Comparison of ENCODE assay signal across 22 cellular contexts in the genomic region with DNA sequence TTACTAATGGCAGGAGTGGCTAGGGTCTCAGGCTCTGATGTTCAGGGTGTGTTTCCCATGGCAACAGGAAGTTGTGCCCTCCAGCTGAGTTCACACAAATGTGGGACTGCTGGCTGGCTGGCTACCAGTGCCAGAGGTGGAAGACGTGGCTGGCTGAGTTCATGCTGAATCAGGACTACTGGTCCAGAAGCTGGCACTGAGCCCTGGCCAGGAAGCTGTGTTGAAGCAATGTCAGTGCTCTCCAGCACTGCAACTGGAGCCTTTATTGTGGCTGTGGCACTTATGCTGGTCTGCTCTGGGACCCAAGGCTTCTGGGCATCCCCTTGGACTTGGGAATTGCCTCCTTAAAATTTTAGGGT. TPM values are rescaled to one million over a fixed set of nuclear protein-coding genes. Genes with fewer than 3 reads are reported as not detected.
DNase-seq lines count a peak whose midpoint lies in the region; ATAC-seq and TF ChIP-seq lines count a peak whose summit lies in the region.
"Had no signal": no experiment of that assay in that cellular context is flagged by ENCODE, and none has a peak within 500 bp of the region (broad histone marks: within the 10 kb centered on the region; RNA-seq: fewer than 3 reads in every experiment).

No MANE protein-coding gene starts in this region.

- no peak overlapping the region for H3K4me3 Mint-ChIP-seq in activated CD4-positive, alpha-beta memory T cell treated with anti-CD3 and anti-CD28 coated beads for 36 hours
- H3K4me3 Mint-ChIP-seq: activated CD4-positive, alpha-beta T cell treated with anti-CD3 and anti-CD28 coated beads, Interleukin-2, amount 10 ng/mL, durations not matched to agents 7 days and 5 days; activated CD8-positive, alpha-beta memory T cell treated with anti-CD3 and anti-CD28 coated beads, Interleukin-2, amount 10 ng/mL, durations not matched to agents 7 days and 5 days; activated naive CD4-positive, alpha-beta T cell treated with anti-CD3 and anti-CD28 coated beads, Interleukin-2, amount 10 ng/mL, durations not matched to agents 7 days and 5 days; endodermal cell had no signal

- in situ Hi-C loops in brain microvascular endothelial cell (cut with HindIII; ENCODE audit: low pct_ligation_motif_present, low sequenced_read_pairs): no loop called here

- H3K9me3 ChIP-seq in MG63 (no peaks in the 10 kb centered on the region), spleen (peaks cover 0 to 23% (median 2%) of the 10 kb centered on the region in 8 donors)

- ATAC-seq in GM18511 (IDR thresholded peaks at IDR 0.05; ENCODE audit: unreplicated experiment) (peak; percentile 13), left cardiac atrium (peak in 1 of 2 donors; percentile 50)
- ATAC-seq: activated CD8-positive, alpha-beta memory T cell treated with anti-CD3 and anti-CD28 coated beads, Interleukin-2, amount 10 ng/mL, durations not matched to agents 7 days and 5 days; K562 had no signal

- H3K4me3 ChIP-seq in MG63: no peak overlapping the region
- H3K4me3 ChIP-seq in spleen: no peak overlapping the region
- H3K4me3 ChIP-seq in brain microvascular endothelial cell (ENCODE audit: low read depth, low read length): no peak overlapping the region
- H3K4me3 ChIP-seq: esophagus muscularis mucosa, hepatocyte, K562, SK-N-MC, smooth muscle cell had no signal

- H3K27ac ChIP-seq in spleen: peak overlapping the region in 6 of 8 donors; percentile 20 to 77 (median 72)
- no peak overlapping the region for H3K27ac ChIP-seq in brain microvascular endothelial cell
- H3K27ac ChIP-seq: esophagus muscularis mucosa, hepatocyte, SK-N-MC had no signal

- peaks cover 0 to 10% (median 0%) of the 10 kb centered on the region in 6 donors for H3K4me1 ChIP-seq in spleen
- H3K4me1 ChIP-seq: esophagus muscularis mucosa had no signal

- 3 to 26% (median 13%) methylated on average over 1 of the region's 1 CpG; no CpG with 5 or more reads in 1 of the 5 donors for WGBS in spleen, 5 donors

- H3K27me3 Mint-ChIP-seq in activated CD4-positive, alpha-beta memory T cell treated with anti-CD3 and anti-CD28 coated beads for 36 hours: peaks cover 2% of the 10 kb centered on the region
- H3K27me3 Mint-ChIP-seq: activated CD4-positive, alpha-beta T cell treated with anti-CD3 and anti-CD28 coated beads, Interleukin-2, amount 10 ng/mL, durations not matched to agents 7 days and 5 days; activated CD8-positive, alpha-beta memory T cell treated with anti-CD3 and anti-CD28 coated beads, Interleukin-2, amount 10 ng/mL, durations not matched to agents 7 days and 5 days; activated naive CD4-positive, alpha-beta T cell treated with anti-CD3 and anti-CD28 coated beads, Interleukin-2, amount 10 ng/mL, durations not matched to agents 7 days and 5 days; progenitor cell of endocrine pancreas had no signal

- POLR2A ChIA-PET in activated CD4-positive, alpha-beta memory T cell treated with anti-CD3 and anti-CD28 coated beads for 36 hours (lab: Charles Lee): no interaction called here

- H3K36me3 ChIP-seq in MG63 (no peaks in the 10 kb centered on the region), spleen (no peaks in the 10 kb centered on the region), brain microvascular endothelial cell (replicated peaks) (no peaks in the 10 kb centered on the region)
- H3K36me3 ChIP-seq: esophagus muscularis mucosa had no signal

- intact Hi-C loops in left cardiac atrium (cut with DNase I) (no loop called here), spleen (cut with DNase I; ENCODE audit: low total_unique reads) (no loop called here)
- intact Hi-C loops in activated CD4-positive, alpha-beta memory T cell treated with anti-CD3 and anti-CD28 coated beads for 36 hours (cut with micrococcal nuclease): no loop called here

- TF ChIP-seq POLR2A in spleen (IDR thresholded peaks at IDR 0.05): no peak

- CTCF ChIA-PET in activated CD4-positive, alpha-beta memory T cell treated with anti-CD3 and anti-CD28 coated beads for 36 hours (lab: Charles Lee): no interaction called here

- H3K27me3 ChIP-seq in MG63: no peaks in the 10 kb centered on the region
- peaks cover 0 to 5% (median 0%) of the 10 kb centered on the region in 7 donors for H3K27me3 ChIP-seq in spleen (replicated peaks in 1 of 7)
- no peaks in the 10 kb centered on the region for H3K27me3 ChIP-seq in brain microvascular endothelial cell (replicated peaks)
- H3K27me3 ChIP-seq: esophagus muscularis mucosa, hepatocyte had no signal

- H3K36me3 Mint-ChIP-seq in activated CD4-positive, alpha-beta memory T cell treated with anti-CD3 and anti-CD28 coated beads for 36 hours: no peaks in the 10 kb centered on the region
- H3K36me3 Mint-ChIP-seq: activated CD8-positive, alpha-beta memory T cell treated with anti-CD3 and anti-CD28 coated beads, Interleukin-2, amount 10 ng/mL, durations not matched to agents 7 days and 5 days; activated naive CD4-positive, alpha-beta T cell treated with anti-CD3 and anti-CD28 coated beads, Interleukin-2, amount 10 ng/mL, durations not matched to agents 7 days and 5 days had no signal

- H3K4me1 Mint-ChIP-seq in activated CD4-positive, alpha-beta memory T cell treated with anti-CD3 and anti-CD28 coated beads for 36 hours (ENCODE audit: low read depth): no peaks in the 10 kb centered on the region
- H3K4me1 Mint-ChIP-seq: activated CD4-positive, alpha-beta T cell treated with anti-CD3 and anti-CD28 coated beads, Interleukin-2, amount 10 ng/mL, durations not matched to agents 7 days and 5 days; activated CD8-positive, alpha-beta memory T cell treated with anti-CD3 and anti-CD28 coated beads, Interleukin-2, amount 10 ng/mL, durations not matched to agents 7 days and 5 days; activated naive CD4-positive, alpha-beta T cell treated with anti-CD3 and anti-CD28 coated beads, Interleukin-2, amount 10 ng/mL, durations not matched to agents 7 days and 5 days; endodermal cell had no signal

- no peak overlapping the region for H3K27ac Mint-ChIP-seq in activated CD4-positive, alpha-beta memory T cell treated with anti-CD3 and anti-CD28 coated beads for 36 hours
- H3K27ac Mint-ChIP-seq: activated CD4-positive, alpha-beta T cell treated with anti-CD3 and anti-CD28 coated beads, Interleukin-2, amount 10 ng/mL, durations not matched to agents 7 days and 5 days; activated CD8-positive, alpha-beta memory T cell treated with anti-CD3 and anti-CD28 coated beads, Interleukin-2, amount 10 ng/mL, durations not matched to agents 7 days and 5 days; activated naive CD4-positive, alpha-beta T cell treated with anti-CD3 and anti-CD28 coated beads, Interleukin-2, amount 10 ng/mL, durations not matched to agents 7 days and 5 days; endodermal cell; progenitor cell of endocrine pancreas had no signal

- no peak for TF ChIP-seq CTCF in spleen (IDR thresholded peaks at IDR 0.05 in 8 of 11, conservative IDR thresholded peaks at IDR 0.05 in 3 of 11)
- no peak for TF ChIP-seq CTCF in brain microvascular endothelial cell (IDR thresholded peaks at IDR 0.05; ENCODE audit: low read depth, low read length, missing control alignments)

- peaks cover 4% of the 10 kb centered on the region for H3K9me3 Mint-ChIP-seq in activated CD4-positive, alpha-beta memory T cell treated with anti-CD3 and anti-CD28 coated beads for 36 hours
- H3K9me3 Mint-ChIP-seq: activated CD4-positive, alpha-beta T cell treated with anti-CD3 and anti-CD28 coated beads, Interleukin-2, amount 10 ng/mL, durations not matched to agents 7 days and 5 days had no signal

- peak; percentile 36 for DNase-seq in MG63
- peak; percentile 29 for DNase-seq in left cardiac atrium
- peak; percentile 82 for DNase-seq in spleen
- DNase-seq in activated CD4-positive, alpha-beta memory T cell treated with anti-CD3 and anti-CD28 coated beads for 36 hours: no peak
- DNase-seq in brain microvascular endothelial cell: no peak
- no peak for DNase-seq in SKM-1 (lab: John Stamatoyannopoulos, UW; ENCODE audit: unreplicated experiment)
- DNase-seq: activated CD4-positive, alpha-beta T cell treated with anti-CD3 and anti-CD28 coated beads, Interleukin-2, amount 10 ng/mL, durations not matched to agents 7 days and 5 days; activated CD8-positive, alpha-beta memory T cell treated with anti-CD3 and anti-CD28 coated beads, Interleukin-2, amount 10 ng/mL, durations not matched to agents 7 days and 5 days; activated naive CD4-positive, alpha-beta T cell treated with anti-CD3 and anti-CD28 coated beads, Interleukin-2, amount 10 ng/mL, durations not matched to agents 7 days and 5 days; amygdala; endodermal cell; foreskin melanocyte; NCI-H510A; stimulated activated CD4-positive, alpha-beta T cell treated with anti-CD3 and anti-CD28 coated beads, Interleukin-4, amount 100 ng/mL, for 1 hour; stimulated activated naive CD4-positive, alpha-beta T cell treated with Interleukin-2 at 50 U/mL for 16 hours had no signal

RNA-seq across cellular contexts. Expression of gene ZXDA, which starts 42.0 kb away (rescaled TPM):
- total RNA-seq in MG63 (2014; rRNA removed; shearing (Covaris generic); ENCODE audit: low replicate concordance): 2.5 and 3.3 TPM in 2 replicates
- total RNA-seq in left cardiac atrium (1 to 10 TPM; 3.4 to 3.6 TPM), spleen (10 to 100 TPM in 3 of 7 donors, 1 to 10 TPM in 4; 6.0 to 13.0 (median 9.2) TPM)
- polyA plus RNA-seq in spleen: 1 to 10 TPM in 2 of 3 donors, under 1 TPM in 1; 0.76 to 1.7 (median 1.0) TPM
- total RNA-seq in activated CD4-positive, alpha-beta memory T cell treated with anti-CD3 and anti-CD28 coated beads for 36 hours: 1 to 10 TPM; 2.7 to 3.4 TPM
- total RNA-seq: hepatocyte, smooth muscle cell had no signal
- polyA plus RNA-seq: hepatocyte, smooth muscle cell had no signal

Comparison
In these comparisons a context has a peak if more than half of its experiments do, and no peak if none do; other contexts are left out.
1. DNase-seq: peak in MG63 (single experiment), left cardiac atrium (single experiment) and spleen (single experiment); none in activated CD4-positive, alpha-beta memory T cell treated with anti-CD3 and anti-CD28 coated beads for 36 hours (single experiment), brain microvascular endothelial cell (single experiment) and SKM-1 (single experiment).